34 cellular contexts compared by ENCODE assay signal in the genomic region with DNA sequence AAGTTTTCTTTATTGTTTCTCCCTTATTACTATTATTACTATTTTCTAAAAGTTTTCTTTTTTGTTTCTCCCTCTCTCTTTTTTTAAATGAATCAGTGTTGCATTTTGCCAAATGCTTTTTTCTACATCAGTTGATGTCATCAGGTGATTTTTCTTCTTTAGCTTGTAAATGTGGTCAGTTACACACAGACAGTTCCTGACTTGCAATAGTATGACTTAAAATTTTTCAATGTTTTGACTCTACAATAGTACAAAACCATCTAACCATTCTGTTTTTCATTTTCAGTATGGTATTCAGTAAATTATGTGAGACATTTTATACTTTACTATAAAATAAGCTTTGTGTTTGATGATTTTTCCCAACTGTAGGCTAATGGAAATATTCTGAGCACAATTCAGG.
"Had no signal": no experiment of that assay in that cellular context is flagged by ENCODE, and none has a peak within 500 bp of the region (broad histone marks: within the 10 kb centered on the region; RNA-seq: fewer than 3 reads in every experiment).

No MANE protein-coding gene starts in this region.

- DNase-seq: Karpas-422, Kasumi-1, MG63, MM.1S, MV-4-11, NCI-H1048, NCI-H1092, NCI-H1092 treated with DMSO at 0.1 percent for 48 hours, NCI-H1105, NCI-H1105 treated with DMSO at 0.1 percent for 48 hours, NCI-H1417, NCI-H1417 treated with DMSO at 0.1 percent for 48 hours, NCI-H1436, NCI-H1436 treated with DMSO at 0.1 percent for 48 hours, NCI-H146, NCI-H1694, NCI-H1694 treated with DMSO at 0.1 percent for 48 hours, NCI-H187, NCI-H187 treated with DMSO at 0.1 percent for 48 hours, NCI-H1930, NCI-H2029, NCI-H2029 treated with DMSO at 0.1 percent for 48 hours, NCI-H2081, NCI-H2081 treated with DMSO at 0.1 percent for 48 hours, NCI-H2107, NCI-H2171, NCI-H2171 treated with DMSO at 0.1 percent for 48 hours, NCI-H2227 treated with DMSO at 0.1 percent for 48 hours, NCI-H226, NCI-H345, NCI-H446, NCI-H446 treated with DMSO at 0.1 percent for 48 hours, NCI-H510A, NCI-H510A treated with DMSO at 0.1 percent for 48 hours had no signal
